Comparison of ENCODE assay signal across 25 cellular contexts in the genomic region with DNA sequence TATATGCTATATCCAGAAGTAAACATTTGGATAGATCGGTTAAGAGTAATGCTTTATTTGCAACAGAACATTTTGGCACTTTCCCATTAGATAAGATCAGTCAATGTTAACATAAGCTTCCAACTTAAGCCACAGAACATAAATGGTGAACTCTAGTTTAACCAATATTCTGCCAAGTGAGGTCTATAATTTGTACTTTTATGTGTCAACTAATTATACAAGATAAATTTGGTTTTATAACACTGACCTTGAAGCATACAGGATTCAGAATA. TPM values are rescaled to one million over a fixed set of nuclear protein-coding genes. Genes with fewer than 3 reads are reported as not detected.
DNase-seq lines count a peak whose midpoint lies in the region; ATAC-seq, FAIRE-seq and TF ChIP-seq lines count a peak whose summit lies in the region.
"Had no signal": no experiment of that assay in that cellular context is flagged by ENCODE, and none has a peak within 500 bp of the region (broad histone marks: within the 10 kb centered on the region; RNA-seq: fewer than 3 reads in every experiment).

No MANE protein-coding gene starts in this region.

- no peak for ATAC-seq in HG03097 (IDR thresholded peaks at IDR 0.05; ENCODE audit: low FRiP score, unreplicated experiment)
- ATAC-seq: activated CD8-positive, alpha-beta T cell treated with anti-CD3 and anti-CD28 coated beads, Interleukin-2, amount 10 ng/mL, durations not matched to agents 7 days and 5 days; activated naive CD4-positive, alpha-beta T cell treated with anti-CD3 and anti-CD28 coated beads, Interleukin-2, amount 50 U/mL, for 72 hours; activated T-cell treated with anti-CD3 and anti-CD28 coated beads, Interleukin-2, amount 50 U/mL, for 4 hours; natural killer cell; psoas muscle; T-helper 17 cell had no signal

- no peaks in the 10 kb centered on the region for H3K27me3 Mint-ChIP-seq in nephron (ENCODE audit: low read depth)
- no peaks in the 10 kb centered on the region for H3K27me3 Mint-ChIP-seq in Calu3 (ENCODE audit: unreplicated experiment)
- H3K27me3 Mint-ChIP-seq: T-helper 17 cell had no signal

- FAIRE-seq in endometrium (lab: Jason Lieb, UNC) = peak; percentile 57
- FAIRE-seq: bronchial epithelial cell had no signal

- CTCF ChIA-PET in Calu3 (lab: Charles Lee) = no interaction called here

- H3K9me3 Mint-ChIP-seq in nephron (no peaks in the 10 kb centered on the region), Calu3 (ENCODE audit: low read depth, unreplicated experiment) (no peaks in the 10 kb centered on the region)
- H3K9me3 Mint-ChIP-seq: activated naive CD4-positive, alpha-beta T cell treated with anti-CD3 and anti-CD28 coated beads, Interleukin-2, amount 50 U/mL, for 72 hours; activated T-cell treated with anti-CD3 and anti-CD28 coated beads, Interleukin-2, amount 50 U/mL, for 4 hours; natural killer cell had no signal

- H3K27ac Mint-ChIP-seq in nephron (peak overlapping the region in 2 of 3 experiments; percentile 17 to 56), Calu3 (ENCODE audit: unreplicated experiment) (no peak overlapping the region)
- H3K27ac Mint-ChIP-seq: activated CD8-positive, alpha-beta T cell treated with anti-CD3 and anti-CD28 coated beads, Interleukin-2, amount 10 ng/mL, durations not matched to agents 7 days and 5 days; activated naive CD4-positive, alpha-beta T cell treated with anti-CD3 and anti-CD28 coated beads, Interleukin-2, amount 50 U/mL, for 72 hours; natural killer cell; T-helper 17 cell had no signal

- no peak overlapping the region for H3K4me3 Mint-ChIP-seq in nephron
- no peak overlapping the region for H3K4me3 Mint-ChIP-seq in Calu3 (ENCODE audit: low read depth, unreplicated experiment)
- H3K4me3 Mint-ChIP-seq: activated CD8-positive, alpha-beta T cell treated with anti-CD3 and anti-CD28 coated beads, Interleukin-2, amount 10 ng/mL, durations not matched to agents 7 days and 5 days; activated T-cell treated with anti-CD3 and anti-CD28 coated beads, Interleukin-2, amount 50 U/mL, for 4 hours; natural killer cell; T-helper 17 cell had no signal

- no peaks in the 10 kb centered on the region for H3K36me3 Mint-ChIP-seq in nephron (ENCODE audit: low read depth)
- no peaks in the 10 kb centered on the region for H3K36me3 Mint-ChIP-seq in Calu3 (ENCODE audit: insufficient read depth, unreplicated experiment)
- H3K36me3 Mint-ChIP-seq: activated naive CD4-positive, alpha-beta T cell treated with anti-CD3 and anti-CD28 coated beads, Interleukin-2, amount 50 U/mL, for 72 hours; natural killer cell had no signal

- intact Hi-C loops in Calu3 (cut with micrococcal nuclease; ENCODE audit: unreplicated experiment) = no loop called here

- H3K4me1 Mint-ChIP-seq in nephron (peaks cover 54% of the 10 kb centered on the region), Calu3 (ENCODE audit: low read depth, unreplicated experiment) (peaks cover 10% of the 10 kb centered on the region)
- H3K4me1 Mint-ChIP-seq: natural killer cell, T-helper 17 cell had no signal

- no peak for TF ChIP-seq CTCF in nephron (IDR thresholded peaks at IDR 0.05; ENCODE audit: unreplicated experiment in 3 of 3)
- no peak for TF ChIP-seq CTCF in Calu3 (IDR thresholded peaks at IDR 0.05; ENCODE audit: unreplicated experiment)

- BruUV-seq in Calu3 (replicated peaks; lab: Mats Ljungman, UMichigan) = no TSS peak

- DNase-seq in DMS53 treated with DMSO at 0.1 percent for 48 hours (lab: John Stamatoyannopoulos, UW; ENCODE audit: unreplicated experiment) = peak; percentile 21
- DNase-seq in NCI-H2081 (lab: John Stamatoyannopoulos, UW) = peak; percentile 66 to 90
- DNase-seq in Calu3 = no peak
- DNase-seq in NCI-H187 treated with DMSO at 0.1 percent for 48 hours (lab: John Stamatoyannopoulos, UW) = no peak
- no peak for DNase-seq in activated CD4-positive, alpha-beta T cell treated with anti-CD3 and anti-CD28 coated beads, Interleukin-2, amount 50 U/mL, for 4 hours
- DNase-seq: activated CD8-positive, alpha-beta T cell treated with anti-CD3 and anti-CD28 coated beads, Interleukin-2, amount 10 ng/mL, durations not matched to agents 7 days and 5 days; activated T-cell treated with anti-CD3 and anti-CD28 coated beads, Interleukin-2, amount 50 U/mL, for 4 hours; AML-193; KBM-7; natural killer cell; NCI-H1092; NCI-H2171 treated with DMSO at 0.1 percent for 48 hours; psoas muscle; SIG-M5; spleen; stimulated activated CD8-positive, alpha-beta memory T cell treated with anti-CD3 and anti-CD28 coated beads, Interleukin-4, amount 100 ng/mL, for 48 hours; T-helper 17 cell; uterus; WERI-Rb-1 had no signal

RNA-seq across cellular contexts. Expression of a gene that starts 23.5 kb away (rescaled TPM):
- not detected in 2 replicates for total RNA-seq in Calu3 (2022)
- total RNA-seq: activated CD8-positive, alpha-beta T cell treated with anti-CD3 and anti-CD28 coated beads, Interleukin-2, amount 10 ng/mL, durations not matched to agents 7 days and 5 days; activated naive CD4-positive, alpha-beta T cell treated with anti-CD3 and anti-CD28 coated beads, Interleukin-2, amount 50 U/mL, for 72 hours; activated T-cell treated with anti-CD3 and anti-CD28 coated beads, Interleukin-2, amount 50 U/mL, for 4 hours; bronchial epithelial cell; lung microvascular endothelial cell; natural killer cell; T-helper 17 cell had no signal

Comparison
In these comparisons a context has a peak if more than half of its experiments do, and no peak if none do; other contexts are left out.
1. DNase-seq: peak in DMS53 treated with DMSO at 0.1 percent for 48 hours (single experiment) and NCI-H2081 (2 of 2); none in Calu3 (single experiment), NCI-H187 treated with DMSO at 0.1 percent for 48 hours (single experiment) and activated CD4-positive, alpha-beta T cell treated with anti-CD3 and anti-CD28 coated beads, Interleukin-2, amount 50 U/mL, for 4 hours (0 of 2).